ENCODE assay signal across 1 cellular context in genomic region chr7:64665980-64666674, GRCh38.
TF ChIP-seq lines count a peak whose summit lies in the region.

ZNF107 (plus strand) TSS chr7:64666133; CDS start chr7:64666283, 150 bp downstream.

TF ChIP-seq in HepG2, 621 proteins besides CTCF, POLR2A, EP300 and RAD21 (continued from another document and continues in another):
- TF ChIP-seq HMGXB4 (CRISPR knock-in tag; IDR thresholded peaks at IDR 0.05; ENCODE audit: borderline replicate concordance in 1 of 2, low read depth in 1 of 2): 0 out of 4 replicates have a peak, but pooled peaks of 1 of the 2 experiments have one; percentile 40
- TF ChIP-seq PAXIP1 (CRISPR knock-in tag; conservative IDR thresholded peaks at IDR 0.05): peak; percentile 27; the same call in 1 of the 2 replicates
- TF ChIP-seq GABPB1 (CRISPR knock-in tag; IDR thresholded peaks at IDR 0.05): peak; percentile 70
- TF ChIP-seq NFYB (CRISPR knock-in tag; IDR thresholded peaks at IDR 0.05): peak; percentile 92
- TF ChIP-seq POLR2AphosphoS5 (IDR thresholded peaks at IDR 0.05; ENCODE audit: low read depth, low read length): peak; percentile 76
- peak; percentile 47; the same call in 1 of the 2 replicates for TF ChIP-seq ESRRA (CRISPR knock-in tag; IDR thresholded peaks at IDR 0.05; ENCODE audit: low read depth)
- peak; percentile 38; the same call in 1 of the 2 replicates for TF ChIP-seq ZNF574 (CRISPR knock-in tag; IDR thresholded peaks at IDR 0.05)
- TF ChIP-seq ZNF280B (CRISPR knock-in tag; IDR thresholded peaks at IDR 0.05; ENCODE audit: borderline replicate concordance): peak; percentile 76
- TF ChIP-seq KLF13 (CRISPR knock-in tag; IDR thresholded peaks at IDR 0.05): no peak
- peak; percentile 83; the same call in 1 of the 2 replicates for TF ChIP-seq TFDP1 (CRISPR knock-in tag; IDR thresholded peaks at IDR 0.05; ENCODE audit: borderline replicate concordance)
- peak; percentile 91 for TF ChIP-seq ZFX (CRISPR knock-in tag; IDR thresholded peaks at IDR 0.05; ENCODE audit: low read depth)
- TF ChIP-seq HMG20B (CRISPR knock-in tag; conservative IDR thresholded peaks at IDR 0.05): no peak
- 0 out of 2 replicates have a peak, but pooled peaks have one; percentile 56 for TF ChIP-seq TBX2 (CRISPR knock-in tag; IDR thresholded peaks at IDR 0.05; ENCODE audit: borderline replicate concordance)
- no peak for TF ChIP-seq RBAK (CRISPR knock-in tag; IDR thresholded peaks at IDR 0.05)
- TF ChIP-seq NR2F1 (CRISPR knock-in tag; IDR thresholded peaks at IDR 0.05): no peak
- 0 out of 2 replicates have a peak, but pooled peaks have one; percentile 15 for TF ChIP-seq TFE3 (CRISPR knock-in tag; IDR thresholded peaks at IDR 0.05)
- 0 out of 2 replicates have a peak, but pooled peaks have one; percentile 34 for TF ChIP-seq ZNF446 (CRISPR knock-in tag; IDR thresholded peaks at IDR 0.05)
- 0 out of 2 replicates have a peak, but pooled peaks have one; percentile 12 for TF ChIP-seq FOXO1 (CRISPR knock-in tag; IDR thresholded peaks at IDR 0.05)
- peak; percentile 55 for TF ChIP-seq ELF1 (CRISPR knock-in tag; IDR thresholded peaks at IDR 0.05)
- TF ChIP-seq SIX1 (CRISPR knock-in tag; IDR thresholded peaks at IDR 0.05; ENCODE audit: borderline replicate concordance): 0 out of 2 replicates have a peak, but pooled peaks have one; percentile 4
- TF ChIP-seq NFRKB (IDR thresholded peaks at IDR 0.05): no peak
- peak; percentile 37; the same call in 1 of the 2 replicates for TF ChIP-seq RBFOX2 (IDR thresholded peaks at IDR 0.05; ENCODE audit: low read depth, low read length)
- TF ChIP-seq IRF9 (CRISPR knock-in tag; IDR thresholded peaks at IDR 0.05; ENCODE audit: borderline replicate concordance): peak; percentile 63; the same call in 1 of the 2 replicates
- TF ChIP-seq NAIF1 (CRISPR knock-in tag; IDR thresholded peaks at IDR 0.05; ENCODE audit: borderline replicate concordance): no peak
- no peak; the same call in 1 of the 2 replicates for TF ChIP-seq IRF2 (CRISPR knock-in tag; IDR thresholded peaks at IDR 0.05)
- no peak for TF ChIP-seq RERE (CRISPR knock-in tag; IDR thresholded peaks at IDR 0.05; ENCODE audit: low read depth)
- TF ChIP-seq ZNF580 (CRISPR knock-in tag; IDR thresholded peaks at IDR 0.05; ENCODE audit: borderline replicate concordance, low read depth): peak; percentile 24; the same call in 1 of the 2 replicates
- peak; percentile 91 for TF ChIP-seq ZNF292 (CRISPR knock-in tag; IDR thresholded peaks at IDR 0.05; ENCODE audit: borderline replicate concordance, low read depth)
- no peak for TF ChIP-seq MLLT10 (CRISPR knock-in tag; IDR thresholded peaks at IDR 0.05)
- TF ChIP-seq SP2 (CRISPR knock-in tag; IDR thresholded peaks at IDR 0.05): peak; percentile 81
- TF ChIP-seq HOMEZ (CRISPR knock-in tag; IDR thresholded peaks at IDR 0.05; ENCODE audit: low read depth): peak; percentile 39; the same call in 1 of the 2 replicates
